Comparison of ENCODE assay signal across 8 cellular contexts in genomic region chr1:37931493-37932158, GRCh38. TPM values are rescaled to one million over a fixed set of nuclear protein-coding genes. Genes with fewer than 3 reads are reported as not detected.
DNase-seq lines count a peak whose midpoint lies in the region; ATAC-seq, FAIRE-seq and TF ChIP-seq lines count a peak whose summit lies in the region.

No MANE protein-coding gene starts in this region.

- peak; percentile 44; the same call in 1 of the 2 replicates for TF ChIP-seq POLR2A in H54 (IDR thresholded peaks at IDR 0.05; ENCODE audit: low read depth, low read length)

- H3K4me3 Mint-ChIP-seq in activated T-helper 17 cell treated with anti-CD3 and anti-CD28 coated beads, Interleukin-2, amount 50 U/mL, for 72 hours: peak overlapping the region; percentile 99
- peak overlapping the region; percentile 92 for H3K4me3 Mint-ChIP-seq in natural killer cell treated with Interleukin-12 subunit alpha and Interleukin-12 subunit beta and Interleukin-15 and Interleukin-18, amount 100 ng/mL, for 72 hours

- no peak for FAIRE-seq in H54 (lab: Jason Lieb, UNC)

- peak; percentile 97 for DNase-seq in ELR (ENCODE audit: low read depth)
- peak; percentile 87 for DNase-seq in H54 (ENCODE audit: insufficient read length, low spot score)
- DNase-seq in LoVo (ENCODE audit: low spot score): peak; percentile 98
- peak; percentile 99 for DNase-seq in RPMI8226
- peak; percentile 84 for DNase-seq in fibroblast of peridontal ligament (ENCODE audit: extremely low read depth)
- peak; percentile 96 for DNase-seq in natural killer cell treated with Interleukin-12 subunit alpha and Interleukin-12 subunit beta and Interleukin-15 and Interleukin-18, amount 100 ng/mL, for 72 hours (ENCODE audit: low spot score)
- DNase-seq in stimulated activated naive CD4-positive, alpha-beta T cell (lab: John Stamatoyannopoulos, UW): peak; percentile 92 to 97 (median 94)

- peak overlapping the region; percentile 96 for H3K27ac Mint-ChIP-seq in activated T-helper 17 cell treated with anti-CD3 and anti-CD28 coated beads, Interleukin-2, amount 50 U/mL, for 72 hours
- peak overlapping the region; percentile 74 to 92 for H3K27ac Mint-ChIP-seq in natural killer cell treated with Interleukin-12 subunit alpha and Interleukin-12 subunit beta and Interleukin-15 and Interleukin-18, amount 100 ng/mL, for 72 hours

- no peaks in the 10 kb centered on the region for H3K36me3 Mint-ChIP-seq in activated T-helper 17 cell treated with anti-CD3 and anti-CD28 coated beads, Interleukin-2, amount 50 U/mL, for 72 hours (ENCODE audit: low read depth)
- no peaks in the 10 kb centered on the region for H3K36me3 Mint-ChIP-seq in natural killer cell treated with Interleukin-12 subunit alpha and Interleukin-12 subunit beta and Interleukin-15 and Interleukin-18, amount 100 ng/mL, for 72 hours

- ATAC-seq in activated T-helper 17 cell treated with anti-CD3 and anti-CD28 coated beads, Interleukin-2, amount 50 U/mL, for 72 hours (replicated peaks): peak; percentile 99
- ATAC-seq in natural killer cell treated with Interleukin-12 subunit alpha and Interleukin-12 subunit beta and Interleukin-15 and Interleukin-18, amount 100 ng/mL, for 72 hours: peak; percentile 98 to 99

- H3K4me1 Mint-ChIP-seq in activated T-helper 17 cell treated with anti-CD3 and anti-CD28 coated beads, Interleukin-2, amount 50 U/mL, for 72 hours: peaks cover 14% of the 10 kb centered on the region
- peaks cover 27 to 45% of the 10 kb centered on the region in 2 donors for H3K4me1 Mint-ChIP-seq in natural killer cell treated with Interleukin-12 subunit alpha and Interleukin-12 subunit beta and Interleukin-15 and Interleukin-18, amount 100 ng/mL, for 72 hours (ENCODE audit: low read depth in 2 of 2)

- H3K27me3 Mint-ChIP-seq in activated T-helper 17 cell treated with anti-CD3 and anti-CD28 coated beads, Interleukin-2, amount 50 U/mL, for 72 hours: no peaks in the 10 kb centered on the region
- no peaks in the 10 kb centered on the region for H3K27me3 Mint-ChIP-seq in natural killer cell treated with Interleukin-12 subunit alpha and Interleukin-12 subunit beta and Interleukin-15 and Interleukin-18, amount 100 ng/mL, for 72 hours

- no peaks in the 10 kb centered on the region for H3K9me3 Mint-ChIP-seq in activated T-helper 17 cell treated with anti-CD3 and anti-CD28 coated beads, Interleukin-2, amount 50 U/mL, for 72 hours
- H3K9me3 Mint-ChIP-seq in natural killer cell treated with Interleukin-12 subunit alpha and Interleukin-12 subunit beta and Interleukin-15 and Interleukin-18, amount 100 ng/mL, for 72 hours: no peaks in the 10 kb centered on the region

RNA-seq across cellular contexts. Expression of gene INPP5B, which starts 15.2 kb away (rescaled TPM):
- total RNA-seq in activated T-helper 17 cell treated with anti-CD3 and anti-CD28 coated beads, Interleukin-2, amount 50 U/mL, for 72 hours: 10 to 100 TPM; 21.6 to 26.9 TPM
- total RNA-seq in natural killer cell treated with Interleukin-12 subunit alpha and Interleukin-12 subunit beta and Interleukin-15 and Interleukin-18, amount 100 ng/mL, for 72 hours: 10 to 100 TPM; 48.1 to 86.0 TPM

RNA-seq across cellular contexts. Expression of gene SF3A3, which starts 58.2 kb away (rescaled TPM):
- 100 to 1,000 TPM in 1 of 2 donors, 10 to 100 TPM in 1; 77.5 to 129 TPM for total RNA-seq in activated T-helper 17 cell treated with anti-CD3 and anti-CD28 coated beads, Interleukin-2, amount 50 U/mL, for 72 hours
- 100 to 1,000 TPM in 1 of 2 donors, 10 to 100 TPM in 1; 90.7 to 174 TPM for total RNA-seq in natural killer cell treated with Interleukin-12 subunit alpha and Interleukin-12 subunit beta and Interleukin-15 and Interleukin-18, amount 100 ng/mL, for 72 hours

Comparison
In these comparisons a context has a peak if more than half of its experiments do, and no peak if none do; other contexts are left out.
1. Peak in every context shown above with its lines: DNase-seq and ATAC-seq.